Comparison of ENCODE assay signal across 1 cellular context in the genomic region with DNA sequence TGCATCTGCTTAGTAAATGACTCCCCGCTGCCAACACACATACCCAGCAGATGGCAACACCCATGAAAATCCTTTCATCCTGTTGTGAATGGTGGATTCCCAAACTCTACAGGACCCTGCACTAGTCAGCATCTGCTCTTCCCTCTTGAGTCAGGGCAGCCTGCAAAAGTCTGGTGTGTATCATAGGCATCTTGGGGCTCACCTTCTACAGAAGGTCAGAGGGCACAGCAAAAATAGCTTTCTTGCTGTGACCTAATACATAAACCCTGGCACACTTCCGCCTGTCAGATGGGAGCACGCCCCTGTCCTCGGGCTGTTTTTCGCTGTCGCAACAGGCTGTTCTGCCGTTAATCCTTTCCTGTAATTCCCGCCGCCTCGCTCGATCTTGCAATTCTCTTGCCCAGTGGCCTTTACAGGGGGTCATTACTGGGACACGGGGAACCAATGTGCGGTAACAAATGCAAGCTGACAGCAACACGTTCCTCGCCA.
TF ChIP-seq lines count a peak whose summit lies in the region.

No MANE protein-coding gene starts in this region.

TF ChIP-seq in A549, 52 proteins besides CTCF, POLR2A, EP300 and RAD21 (continued from another document):
- TF ChIP-seq HOXB5 (CRISPR knock-in tag; IDR thresholded peaks at IDR 0.05) (peak; percentile 11; the same call in 1 of the 2 replicates), ZNF302 (CRISPR knock-in tag; IDR thresholded peaks at IDR 0.05) (no peak), CEBPB (IDR thresholded peaks at IDR 0.05) (peak; percentile 90 to 98), ZSCAN20 (CRISPR knock-in tag; IDR thresholded peaks at IDR 0.05) (0 out of 2 replicates have a peak, but pooled peaks have one; percentile 17), CHD4 (IDR thresholded peaks at IDR 0.05; ENCODE audit: borderline replicate concordance) (no peak), JUNB (IDR thresholded peaks at IDR 0.05) (peak; percentile 68), KDM1A (IDR thresholded peaks at IDR 0.05; ENCODE audit: low read depth) (no peak), GATA3 (IDR thresholded peaks at IDR 0.05; ENCODE audit: borderline replicate concordance) (peak; percentile 93), HOXB13 (CRISPR knock-in tag; IDR thresholded peaks at IDR 0.05; ENCODE audit: low read depth) (0 out of 2 replicates have a peak, but pooled peaks have one; percentile 43), RARB (CRISPR knock-in tag; IDR thresholded peaks at IDR 0.05) (peak; percentile 94), SMC3 (IDR thresholded peaks at IDR 0.05) (peak; percentile 58), FOSL2 (IDR thresholded peaks at IDR 0.05) (no peak), FOSL2 (CRISPR knock-in tag; IDR thresholded peaks at IDR 0.05) (peak; percentile 70), JUN (IDR thresholded peaks at IDR 0.05) (peak; percentile 87 to 89; a peak in 4 of 5 replicates)
- TF ChIP-seq, protein P1, sequence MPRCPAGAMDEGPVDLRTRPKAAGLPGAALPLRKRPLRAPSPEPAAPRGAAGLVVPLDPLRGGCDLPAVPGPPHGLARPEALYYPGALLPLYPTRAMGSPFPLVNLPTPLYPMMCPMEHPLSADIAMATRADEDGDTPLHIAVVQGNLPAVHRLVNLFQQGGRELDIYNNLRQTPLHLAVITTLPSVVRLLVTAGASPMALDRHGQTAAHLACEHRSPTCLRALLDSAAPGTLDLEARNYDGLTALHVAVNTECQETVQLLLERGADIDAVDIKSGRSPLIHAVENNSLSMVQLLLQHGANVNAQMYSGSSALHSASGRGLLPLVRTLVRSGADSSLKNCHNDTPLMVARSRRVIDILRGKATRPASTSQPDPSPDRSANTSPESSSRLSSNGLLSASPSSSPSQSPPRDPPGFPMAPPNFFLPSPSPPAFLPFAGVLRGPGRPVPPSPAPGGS (IDR thresholded peaks at IDR 0.05), result peak; percentile 82; the same call in 1 of the 3 replicates
- TF ChIP-seq, protein P2, sequence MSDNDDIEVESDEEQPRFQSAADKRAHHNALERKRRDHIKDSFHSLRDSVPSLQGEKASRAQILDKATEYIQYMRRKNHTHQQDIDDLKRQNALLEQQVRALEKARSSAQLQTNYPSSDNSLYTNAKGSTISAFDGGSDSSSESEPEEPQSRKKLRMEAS (IDR thresholded peaks at IDR 0.05), result peak; percentile 86
- TF ChIP-seq, protein P3, sequence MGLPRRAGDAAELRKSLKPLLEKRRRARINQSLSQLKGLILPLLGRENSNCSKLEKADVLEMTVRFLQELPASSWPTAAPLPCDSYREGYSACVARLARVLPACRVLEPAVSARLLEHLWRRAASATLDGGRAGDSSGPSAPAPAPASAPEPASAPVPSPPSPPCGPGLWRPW (IDR thresholded peaks at IDR 0.05), result peak; percentile 82
